2 cellular contexts compared by ENCODE assay signal in genomic region chr4:2255501-2256155, GRCh38.
TF ChIP-seq lines count a peak whose summit lies in the region.

No MANE protein-coding gene starts in this region.

TF ChIP-seq in WTC11, 78 proteins besides CTCF, POLR2A, EP300 and RAD21:
- TF ChIP-seq NFYB (CRISPR knock-in tag; conservative IDR thresholded peaks at IDR 0.05; ENCODE audit: low read depth) (no peak), MXD4 (CRISPR knock-in tag; IDR thresholded peaks at IDR 0.05; ENCODE audit: borderline replicate concordance) (no peak), ZNF423 (CRISPR knock-in tag; IDR thresholded peaks at IDR 0.05) (no peak), GABPB1 (CRISPR knock-in tag; IDR thresholded peaks at IDR 0.05) (no peak), ZNF416 (CRISPR knock-in tag; IDR thresholded peaks at IDR 0.05) (no peak), HMGA2 (CRISPR knock-in tag; IDR thresholded peaks at IDR 0.05) (no peak)
- TF ChIP-seq, protein P1, sequence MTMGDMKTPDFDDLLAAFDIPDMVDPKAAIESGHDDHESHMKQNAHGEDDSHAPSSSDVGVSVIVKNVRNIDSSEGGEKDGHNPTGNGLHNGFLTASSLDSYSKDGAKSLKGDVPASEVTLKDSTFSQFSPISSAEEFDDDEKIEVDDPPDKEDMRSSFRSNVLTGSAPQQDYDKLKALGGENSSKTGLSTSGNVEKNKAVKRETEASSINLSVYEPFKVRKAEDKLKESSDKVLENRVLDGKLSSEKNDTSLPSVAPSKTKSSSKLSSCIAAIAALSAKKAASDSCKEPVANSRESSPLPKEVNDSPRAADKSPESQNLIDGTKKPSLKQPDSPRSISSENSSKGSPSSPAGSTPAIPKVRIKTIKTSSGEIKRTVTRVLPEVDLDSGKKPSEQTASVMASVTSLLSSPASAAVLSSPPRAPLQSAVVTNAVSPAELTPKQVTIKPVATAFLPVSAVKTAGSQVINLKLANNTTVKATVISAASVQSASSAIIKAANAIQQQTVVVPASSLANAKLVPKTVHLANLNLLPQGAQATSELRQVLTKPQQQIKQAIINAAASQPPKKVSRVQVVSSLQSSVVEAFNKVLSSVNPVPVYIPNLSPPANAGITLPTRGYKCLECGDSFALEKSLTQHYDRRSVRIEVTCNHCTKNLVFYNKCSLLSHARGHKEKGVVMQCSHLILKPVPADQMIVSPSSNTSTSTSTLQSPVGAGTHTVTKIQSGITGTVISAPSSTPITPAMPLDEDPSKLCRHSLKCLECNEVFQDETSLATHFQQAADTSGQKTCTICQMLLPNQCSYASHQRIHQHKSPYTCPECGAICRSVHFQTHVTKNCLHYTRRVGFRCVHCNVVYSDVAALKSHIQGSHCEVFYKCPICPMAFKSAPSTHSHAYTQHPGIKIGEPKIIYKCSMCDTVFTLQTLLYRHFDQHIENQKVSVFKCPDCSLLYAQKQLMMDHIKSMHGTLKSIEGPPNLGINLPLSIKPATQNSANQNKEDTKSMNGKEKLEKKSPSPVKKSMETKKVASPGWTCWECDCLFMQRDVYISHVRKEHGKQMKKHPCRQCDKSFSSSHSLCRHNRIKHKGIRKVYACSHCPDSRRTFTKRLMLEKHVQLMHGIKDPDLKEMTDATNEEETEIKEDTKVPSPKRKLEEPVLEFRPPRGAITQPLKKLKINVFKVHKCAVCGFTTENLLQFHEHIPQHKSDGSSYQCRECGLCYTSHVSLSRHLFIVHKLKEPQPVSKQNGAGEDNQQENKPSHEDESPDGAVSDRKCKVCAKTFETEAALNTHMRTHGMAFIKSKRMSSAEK (CRISPR knock-in tag; IDR thresholded peaks at IDR 0.05; ENCODE audit: borderline replicate concordance): no peak
- TF ChIP-seq, protein P2, sequence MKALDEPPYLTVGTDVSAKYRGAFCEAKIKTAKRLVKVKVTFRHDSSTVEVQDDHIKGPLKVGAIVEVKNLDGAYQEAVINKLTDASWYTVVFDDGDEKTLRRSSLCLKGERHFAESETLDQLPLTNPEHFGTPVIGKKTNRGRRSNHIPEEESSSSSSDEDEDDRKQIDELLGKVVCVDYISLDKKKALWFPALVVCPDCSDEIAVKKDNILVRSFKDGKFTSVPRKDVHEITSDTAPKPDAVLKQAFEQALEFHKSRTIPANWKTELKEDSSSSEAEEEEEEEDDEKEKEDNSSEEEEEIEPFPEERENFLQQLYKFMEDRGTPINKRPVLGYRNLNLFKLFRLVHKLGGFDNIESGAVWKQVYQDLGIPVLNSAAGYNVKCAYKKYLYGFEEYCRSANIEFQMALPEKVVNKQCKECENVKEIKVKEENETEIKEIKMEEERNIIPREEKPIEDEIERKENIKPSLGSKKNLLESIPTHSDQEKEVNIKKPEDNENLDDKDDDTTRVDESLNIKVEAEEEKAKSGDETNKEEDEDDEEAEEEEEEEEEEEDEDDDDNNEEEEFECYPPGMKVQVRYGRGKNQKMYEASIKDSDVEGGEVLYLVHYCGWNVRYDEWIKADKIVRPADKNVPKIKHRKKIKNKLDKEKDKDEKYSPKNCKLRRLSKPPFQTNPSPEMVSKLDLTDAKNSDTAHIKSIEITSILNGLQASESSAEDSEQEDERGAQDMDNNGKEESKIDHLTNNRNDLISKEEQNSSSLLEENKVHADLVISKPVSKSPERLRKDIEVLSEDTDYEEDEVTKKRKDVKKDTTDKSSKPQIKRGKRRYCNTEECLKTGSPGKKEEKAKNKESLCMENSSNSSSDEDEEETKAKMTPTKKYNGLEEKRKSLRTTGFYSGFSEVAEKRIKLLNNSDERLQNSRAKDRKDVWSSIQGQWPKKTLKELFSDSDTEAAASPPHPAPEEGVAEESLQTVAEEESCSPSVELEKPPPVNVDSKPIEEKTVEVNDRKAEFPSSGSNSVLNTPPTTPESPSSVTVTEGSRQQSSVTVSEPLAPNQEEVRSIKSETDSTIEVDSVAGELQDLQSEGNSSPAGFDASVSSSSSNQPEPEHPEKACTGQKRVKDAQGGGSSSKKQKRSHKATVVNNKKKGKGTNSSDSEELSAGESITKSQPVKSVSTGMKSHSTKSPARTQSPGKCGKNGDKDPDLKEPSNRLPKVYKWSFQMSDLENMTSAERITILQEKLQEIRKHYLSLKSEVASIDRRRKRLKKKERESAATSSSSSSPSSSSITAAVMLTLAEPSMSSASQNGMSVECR (CRISPR knock-in tag; IDR thresholded peaks at IDR 0.05; ENCODE audit: borderline replicate concordance): no peak
TF ChIP-seq in WTC11: peak in this region for 0.

TF ChIP-seq in HepG2, 621 proteins besides CTCF, POLR2A, EP300 and RAD21:
- TF ChIP-seq RBFOX2 (IDR thresholded peaks at IDR 0.05; ENCODE audit: low read depth, low read length): peak; percentile 58
- no peak for TF ChIP-seq ZNF792 (CRISPR knock-in tag; IDR thresholded peaks at IDR 0.05)
